ENCODE assay signal across 1 cellular context in genomic region chr9:37678789-37679273, GRCh38.
TF ChIP-seq lines count a peak whose summit lies in the region.

No MANE protein-coding gene starts in this region.

TF ChIP-seq in WTC11, 78 proteins besides CTCF, POLR2A, EP300 and RAD21 (continued from another document):
- TF ChIP-seq ZNF416 (CRISPR knock-in tag; IDR thresholded peaks at IDR 0.05): no peak
- no peak for TF ChIP-seq GTF2I (CRISPR knock-in tag; conservative IDR thresholded peaks at IDR 0.05)
- no peak for TF ChIP-seq E2F1 (CRISPR knock-in tag; IDR thresholded peaks at IDR 0.05)
- no peak for TF ChIP-seq ZBTB43 (CRISPR knock-in tag; IDR thresholded peaks at IDR 0.05)
